In the genomic region with DNA sequence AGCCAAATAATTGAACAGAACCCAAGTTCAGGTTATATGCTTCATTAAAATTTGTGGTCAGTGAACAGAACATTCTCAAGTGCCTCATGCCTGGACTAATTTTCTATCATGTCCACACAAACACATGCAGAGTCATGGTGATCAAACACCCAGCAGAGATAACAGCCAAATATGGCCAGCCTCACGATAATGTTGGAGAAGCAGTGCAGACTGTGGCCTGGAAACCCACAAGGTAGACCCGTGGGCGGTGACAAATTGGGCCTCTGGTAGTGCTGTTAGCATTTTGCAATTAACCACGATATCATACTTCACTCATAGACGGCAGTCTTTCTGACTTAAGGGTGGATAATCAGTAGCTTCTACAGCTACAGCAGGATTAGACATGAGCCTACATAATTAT, we compare ENCODE assay signal across 11 cellular contexts.
DNase-seq lines count a peak whose midpoint lies in the region; ATAC-seq, FAIRE-seq and TF ChIP-seq lines count a peak whose summit lies in the region.
"Had no signal": no experiment of that assay in that cellular context is flagged by ENCODE, and none has a peak within 500 bp of the region (broad histone marks: within the 10 kb centered on the region; RNA-seq: fewer than 3 reads in every experiment).

No MANE protein-coding gene starts in this region.

- H3K27ac ChIP-seq in coronary artery: no peak overlapping the region
- H3K27ac ChIP-seq: adrenal gland, foreskin keratinocyte had no signal

- DNase-seq in AG04449 (ENCODE audit: low read depth, low spot score) (peak; percentile 4), GM03348 (ENCODE audit: low spot score) (peak; percentile 57), SW480 (ENCODE audit: low spot score) (peak; percentile 21), glomerular visceral epithelial cell (ENCODE audit: extremely low spot score) (peak; percentile 71), coronary artery (ENCODE audit: low spot score) (no peak), D721Med (ENCODE audit: insufficient read length, low spot score) (no peak)
- no peak for DNase-seq in stimulated activated naive CD4-positive, alpha-beta T cell treated with Interleukin-2 at 50 U/mL for 16 hours (lab: John Stamatoyannopoulos, UW)
- DNase-seq: adrenal gland had no signal

- ATAC-seq in HG03469 (IDR thresholded peaks at IDR 0.05; ENCODE audit: unreplicated experiment): no peak
- ATAC-seq: foreskin keratinocyte, T-cell had no signal

- CTCF ChIA-PET in AG04449 (lab: Yijun Ruan, JAX): no interaction called here

- H3K4me3 ChIP-seq in AG04449 (ENCODE audit: low read depth, low read length) (no peak overlapping the region), coronary artery (no peak overlapping the region)
- H3K4me3 ChIP-seq: adrenal gland had no signal

- TF ChIP-seq CTCF in AG04449 (IDR thresholded peaks at IDR 0.05; ENCODE audit: insufficient read depth, low read length, missing control alignments) (no peak), coronary artery (IDR thresholded peaks at IDR 0.05) (no peak), D721Med (IDR thresholded peaks at IDR 0.05; ENCODE audit: insufficient read depth, missing control alignments) (no peak)

- POLR2A ChIA-PET in AG04449 (lab: Yijun Ruan, JAX): interaction anchor here (0.6 kb wide), 1 partner anchor 491 kb away, joined by 3 read pairs; no protein-coding TSS in a partner anchor

- no peak for FAIRE-seq in D721Med (lab: Jason Lieb, UNC)

Comparison
In these comparisons a context has a peak if more than half of its experiments do, and no peak if none do; other contexts are left out.
1. DNase-seq: peak in AG04449 (single experiment), GM03348 (single experiment), SW480 (single experiment) and glomerular visceral epithelial cell (single experiment); none in coronary artery (single experiment), D721Med (single experiment) and stimulated activated naive CD4-positive, alpha-beta T cell treated with Interleukin-2 at 50 U/mL for 16 hours (single experiment).